Comparison of ENCODE assay signal across 21 cellular contexts in the genomic region with DNA sequence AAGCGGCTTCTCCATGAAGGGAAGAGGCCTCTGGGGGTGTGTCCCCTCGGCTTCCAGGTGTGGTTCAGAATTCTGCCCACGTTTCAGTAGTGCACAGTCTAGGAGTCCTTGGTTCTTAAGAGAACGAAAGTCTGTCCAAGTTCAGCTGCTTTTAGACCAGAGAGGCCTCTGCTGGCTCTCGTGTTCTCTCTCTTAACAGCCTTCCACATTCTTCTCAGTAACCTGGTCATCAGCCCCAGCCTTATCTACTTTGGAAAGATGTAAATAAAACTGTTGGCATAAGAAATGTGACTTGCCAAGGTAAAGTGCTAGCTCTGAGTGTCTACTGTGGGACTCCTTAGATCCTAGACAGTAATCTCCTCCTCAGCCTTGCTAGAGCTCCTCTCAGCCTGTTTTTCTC. TPM values are rescaled to one million over a fixed set of nuclear protein-coding genes. Genes with fewer than 3 reads are reported as not detected.
"Had no signal": no experiment of that assay in that cellular context is flagged by ENCODE, and none has a peak within 500 bp of the region (broad histone marks: within the 10 kb centered on the region; RNA-seq: fewer than 3 reads in every experiment).

No MANE protein-coding gene starts in this region.

- H3K27ac ChIP-seq: KMS-11 had no signal

- H3K9ac ChIP-seq: KMS-11 had no signal

- DNase-seq: activated CD4-positive, alpha-beta T cell treated with anti-CD3 and anti-CD28 coated beads for 48 hours; activated CD4-positive, alpha-beta T cell treated with anti-CD3 and anti-CD28 coated beads, Interleukin-2, amount 50 U/mL, for 4 hours; activated CD4-positive, CD25-positive, alpha-beta regulatory T cell treated with anti-CD3 and anti-CD28 coated beads, Interleukin-2, amount 50 U/mL, for 72 hours; activated CD8-positive, alpha-beta T cell treated with anti-CD3 and anti-CD28 coated beads, Interleukin-2, amount 10 ng/mL, durations not matched to agents 7 days and 5 days; activated effector memory CD4-positive, alpha-beta T cell treated with Interleukin-2 at 50 U/mL for 16 hours; activated naive CD4-positive, alpha-beta T cell; activated T-cell treated with anti-CD3 and anti-CD28 coated beads, Interleukin-2, amount 50 U/mL, for 24 hours; aorta; NCI-H1092; NCI-H1417 treated with DMSO at 0.1 percent for 48 hours; NCI-H1694; NCI-H2029; NCI-H345; NCI-H510A; NCI-H526 treated with DMSO at 0.1 percent for 48 hours; NCI-H82; PC-3; SHP77 treated with DMSO at 0.1 percent for 48 hours had no signal

- ATAC-seq: activated CD8-positive, alpha-beta T cell treated with anti-CD3 and anti-CD28 coated beads, Interleukin-2, amount 10 ng/mL, durations not matched to agents 7 days and 5 days; HepG2; PC-3 had no signal

- H3K4me2 ChIP-seq: KMS-11 had no signal

RNA-seq across cellular contexts. Expression of a gene that starts 15.3 kb away (rescaled TPM):
- total RNA-seq: activated CD8-positive, alpha-beta T cell treated with anti-CD3 and anti-CD28 coated beads, Interleukin-2, amount 10 ng/mL, durations not matched to agents 7 days and 5 days; activated T-helper 1 cell treated with anti-CD3 and anti-CD28 coated beads, Interleukin-12 subunit alpha, Interleukin-12 subunit beta, Interleukin-2, Interleukin-4 antibody, amounts not matched to agents 30 ng/mL and 10 ng/mL and 1 ng/mL, durations not matched to agents 14 hours and 24 hours and 36 hours; HepG2 had no signal
- polyA plus RNA-seq: HepG2 had no signal
